In genomic region chr6:91082311-91082803, GRCh38 we compare ENCODE assay signal across 14 cellular contexts.
DNase-seq lines count a peak whose midpoint lies in the region; ATAC-seq lines count a peak whose summit lies in the region.
"Had no signal": no experiment of that assay in that cellular context is flagged by ENCODE, and none has a peak within 500 bp of the region (broad histone marks: within the 10 kb centered on the region; RNA-seq: fewer than 3 reads in every experiment).

No MANE protein-coding gene starts in this region.

- no peak overlapping the region for H4K5ac ChIP-seq in mesendoderm (ENCODE audit: low read length)

- H4K8ac ChIP-seq in mesendoderm (ENCODE audit: low read depth, low read length): no peak overlapping the region

- WGBS in mesendoderm (ENCODE audit: extremely low coverage, insufficient coverage, low lambda C conversion rate): no CpG with 5 or more reads among the region's 3 CpGs

- no peak overlapping the region for H2BK15ac ChIP-seq in mesendoderm (replicated peaks; ENCODE audit: low read depth)

- ATAC-seq in activated naive CD4-positive, alpha-beta T cell treated with anti-CD3 and anti-CD28 coated beads, Interleukin-2, amount 50 U/mL, for 72 hours: no peak
- no peak for ATAC-seq in HG03565 (IDR thresholded peaks at IDR 0.05; ENCODE audit: unreplicated experiment)
- ATAC-seq: left colon had no signal

- no peaks in the 10 kb centered on the region for H3K79me2 ChIP-seq in mesendoderm (ENCODE audit: control insufficient read depth, insufficient read depth, low read length)

- H3K18ac ChIP-seq in mesendoderm (ENCODE audit: low read length): no peak overlapping the region

- H3K36me3 ChIP-seq in mesendoderm (ENCODE audit: control insufficient read depth, insufficient read depth, low read length): no peaks in the 10 kb centered on the region
- H3K36me3 ChIP-seq: tibial artery had no signal

- H3K4me1 ChIP-seq in mesendoderm (ENCODE audit: control insufficient read depth, low read depth, low read length): no peaks in the 10 kb centered on the region
- H3K4me1 ChIP-seq: tibial artery had no signal

- DNase-seq in A172 (ENCODE audit: low spot score) (peak; percentile 6), NAMALWA (ENCODE audit: low spot score) (peak; percentile 5), cerebellar cortex (ENCODE audit: low spot score) (peak; percentile 19), mesendoderm (peak; percentile 49), NCI-H2081 (lab: John Stamatoyannopoulos, UW) (no peak), SKM-1 treated with dmso at 0.1 percent for 144 hours (lab: John Stamatoyannopoulos, UW; ENCODE audit: unreplicated experiment) (no peak)
- no peak for DNase-seq in activated naive CD4-positive, alpha-beta T cell treated with anti-CD3 and anti-CD28 coated beads, Interleukin-2, amount 50 U/mL, for 72 hours (ENCODE audit: low spot score in 2 of 2)
- DNase-seq: activated CD4-positive, alpha-beta T cell treated with anti-CD3 and anti-CD28 coated beads, Interleukin-2, amount 50 U/mL, for 1 hour; left colon; NCI-H2171; PC-9; stimulated activated CD4-positive, alpha-beta T cell treated with anti-CD3 and anti-CD28 coated beads, Interleukin-15, amount 100 ng/mL, for 24 hours; tibial artery had no signal

- no peak overlapping the region for H3K56ac ChIP-seq in mesendoderm (ENCODE audit: low read length)

- H3K27ac Mint-ChIP-seq in activated naive CD4-positive, alpha-beta T cell treated with anti-CD3 and anti-CD28 coated beads, Interleukin-2, amount 50 U/mL, for 72 hours: no peak overlapping the region

- no peaks in the 10 kb centered on the region for H3K36me3 Mint-ChIP-seq in activated naive CD4-positive, alpha-beta T cell treated with anti-CD3 and anti-CD28 coated beads, Interleukin-2, amount 50 U/mL, for 72 hours

- H3K27ac ChIP-seq in mesendoderm (ENCODE audit: low read depth, low read length): no peak overlapping the region
- H3K27ac ChIP-seq: PC-9, tibial artery had no signal

- no peaks in the 10 kb centered on the region for H3K9me3 Mint-ChIP-seq in activated naive CD4-positive, alpha-beta T cell treated with anti-CD3 and anti-CD28 coated beads, Interleukin-2, amount 50 U/mL, for 72 hours

- no peaks in the 10 kb centered on the region for H3K27me3 ChIP-seq in mesendoderm (ENCODE audit: insufficient read depth, low read length, poor library complexity)
- H3K27me3 ChIP-seq: tibial artery had no signal

- H3K4me3 ChIP-seq in mesendoderm (ENCODE audit: low read length): no peak overlapping the region
- H3K4me3 ChIP-seq: PC-9, tibial artery had no signal

- H3K23ac ChIP-seq in mesendoderm (ENCODE audit: low read length): no peak overlapping the region

- no peak overlapping the region for H3K4me2 ChIP-seq in mesendoderm (ENCODE audit: low read length)
- H3K4me2 ChIP-seq: PC-9 had no signal

- H2AK5ac ChIP-seq in mesendoderm (ENCODE audit: low read length): no peak overlapping the region

- H3K4ac ChIP-seq in mesendoderm (ENCODE audit: low read depth, low read length): no peak overlapping the region

- H3K9ac ChIP-seq in mesendoderm (ENCODE audit: low read length): no peak overlapping the region

- H2BK120ac ChIP-seq in mesendoderm (ENCODE audit: low read depth, low read length): no peak overlapping the region

- H3K79me1 ChIP-seq in mesendoderm (ENCODE audit: low read length): no peaks in the 10 kb centered on the region

- no peak overlapping the region for H2BK5ac ChIP-seq in mesendoderm (ENCODE audit: low read length)

Comparison
In these comparisons a context has a peak if more than half of its experiments do, and no peak if none do; other contexts are left out.
1. DNase-seq: peak in A172 (single experiment), NAMALWA (single experiment), cerebellar cortex (single experiment) and mesendoderm (single experiment); none in activated naive CD4-positive, alpha-beta T cell treated with anti-CD3 and anti-CD28 coated beads, Interleukin-2, amount 50 U/mL, for 72 hours (0 of 2), NCI-H2081 (0 of 2) and SKM-1 treated with dmso at 0.1 percent for 144 hours (single experiment).